Comparison of ENCODE assay signal across 34 cellular contexts in genomic region chr17:57269052-57269451, GRCh38.
"Had no signal": no experiment of that assay in that cellular context is flagged by ENCODE, and none has a peak within 500 bp of the region (broad histone marks: within the 10 kb centered on the region; RNA-seq: fewer than 3 reads in every experiment).

No MANE protein-coding gene starts in this region.

- H3K4me3 ChIP-seq: adrenal gland, body of pancreas, cardiac muscle cell, esophagus squamous epithelium, mucosa of descending colon, psoas muscle, right atrium auricular region, smooth muscle cell, upper lobe of left lung, vagina had no signal

- DNase-seq: activated CD4-positive, alpha-beta memory T cell treated with anti-CD3 and anti-CD28 coated beads, Interleukin-2, amount 10 ng/mL, durations not matched to agents 7 days and 5 days; activated CD4-positive, alpha-beta T cell treated with anti-CD3 and anti-CD28 coated beads, Interleukin-2, amount 10 ng/mL, durations not matched to agents 24 days and 14 days; activated CD4-positive, CD25-positive, alpha-beta regulatory T cell treated with anti-CD3 and anti-CD28 coated beads, Interleukin-2, amount 50 U/mL, for 72 hours; activated CD8-positive, alpha-beta memory T cell treated with anti-CD3 and anti-CD28 coated beads, Interleukin-2, amount 10 ng/mL, durations not matched to agents 7 days and 5 days; activated naive CD4-positive, alpha-beta T cell treated with anti-CD3 and anti-CD28 coated beads for 36 hours; activated naive CD8-positive, alpha-beta T cell treated with anti-CD3 and anti-CD28 coated beads for 36 hours; activated T-cell treated with anti-CD3 and anti-CD28 coated beads, Interleukin-2, amount 50 U/mL, for 72 hours; aorta; body of pancreas; cortex of kidney; esophagus squamous epithelium; left cardiac atrium; left ventricle myocardium superior; mucosa of descending colon; occipital lobe; psoas muscle; stimulated activated CD4-positive, alpha-beta T cell treated with anti-CD3 and anti-CD28 coated beads, Interleukin-1b, Interleukin-23, amount 100 ng/mL, for 48 hours; stimulated activated CD4-positive, alpha-beta T cell treated with anti-CD3 and anti-CD28 coated beads, Interleukin-4, amount 100 ng/mL, for 4 hours; stimulated activated CD8-positive, alpha-beta memory T cell treated with anti-CD3 and anti-CD28 coated beads, Interleukin-4, amount 100 ng/mL, for 48 hours; stimulated activated naive CD8-positive, alpha-beta T cell treated with anti-CD3 and anti-CD28 coated beads, Interleukin-15, amount 100 ng/mL, for 72 hours; substantia nigra; T1000; upper lobe of left lung; WERI-Rb-1 had no signal

- H3K9me3 Mint-ChIP-seq: activated CD4-positive, alpha-beta memory T cell treated with anti-CD3 and anti-CD28 coated beads, Interleukin-2, amount 10 ng/mL, durations not matched to agents 7 days and 5 days; activated CD4-positive, alpha-beta T cell treated with anti-CD3 and anti-CD28 coated beads, Interleukin-2, amount 10 ng/mL, durations not matched to agents 24 days and 14 days; activated naive CD4-positive, alpha-beta T cell treated with anti-CD3 and anti-CD28 coated beads for 36 hours; activated naive CD8-positive, alpha-beta T cell treated with anti-CD3 and anti-CD28 coated beads for 36 hours; activated T-cell treated with anti-CD3 and anti-CD28 coated beads, Interleukin-2, amount 50 U/mL, for 72 hours; nephron; stimulated activated memory B cell treated with anti-CD40 and anti-IgM and Interleukin-4, amounts not matched to agents 10 μg/mL and 1 μg/mL and 100 μg/mL, for 72 hours; stimulated activated naive CD8-positive, alpha-beta T cell treated with anti-CD3 and anti-CD28 coated beads, Interleukin-15, amount 100 ng/mL, for 72 hours; T-helper 1 cell treated with Interleukin-12 subunit alpha and Interleukin-12 subunit beta and Interleukin-4 antibody, amounts not matched to agents 30 μg/mL and 1 μg/mL, for 36 hours had no signal

- ATAC-seq: activated CD8-positive, alpha-beta memory T cell treated with anti-CD3 and anti-CD28 coated beads, Interleukin-2, amount 10 ng/mL, durations not matched to agents 7 days and 5 days; activated T-cell treated with anti-CD3 and anti-CD28 coated beads, Interleukin-2, amount 50 U/mL, for 72 hours; body of pancreas; left cardiac atrium; left ventricle myocardium superior; mucosa of descending colon; stimulated activated memory B cell treated with anti-CD40 and anti-IgM and Interleukin-4, amounts not matched to agents 10 μg/mL and 1 μg/mL and 100 μg/mL, for 72 hours; stimulated activated naive CD8-positive, alpha-beta T cell treated with anti-CD3 and anti-CD28 coated beads, Interleukin-15, amount 100 ng/mL, for 72 hours had no signal

- H3K4me3 Mint-ChIP-seq: activated CD4-positive, alpha-beta memory T cell treated with anti-CD3 and anti-CD28 coated beads, Interleukin-2, amount 10 ng/mL, durations not matched to agents 7 days and 5 days; activated CD4-positive, alpha-beta T cell treated with anti-CD3 and anti-CD28 coated beads, Interleukin-2, amount 10 ng/mL, durations not matched to agents 24 days and 14 days; activated CD8-positive, alpha-beta memory T cell treated with anti-CD3 and anti-CD28 coated beads, Interleukin-2, amount 10 ng/mL, durations not matched to agents 7 days and 5 days; activated naive CD4-positive, alpha-beta T cell treated with anti-CD3 and anti-CD28 coated beads for 36 hours; activated naive CD8-positive, alpha-beta T cell treated with anti-CD3 and anti-CD28 coated beads for 36 hours; activated T-cell treated with anti-CD3 and anti-CD28 coated beads, Interleukin-2, amount 50 U/mL, for 72 hours; nephron; stimulated activated memory B cell treated with anti-CD40 and anti-IgM and Interleukin-4, amounts not matched to agents 10 μg/mL and 1 μg/mL and 100 μg/mL, for 72 hours; stimulated activated naive CD8-positive, alpha-beta T cell treated with anti-CD3 and anti-CD28 coated beads, Interleukin-15, amount 100 ng/mL, for 72 hours; T-helper 1 cell treated with Interleukin-12 subunit alpha and Interleukin-12 subunit beta and Interleukin-4 antibody, amounts not matched to agents 30 μg/mL and 1 μg/mL, for 36 hours had no signal

- H3K27me3 Mint-ChIP-seq: activated CD4-positive, alpha-beta memory T cell treated with anti-CD3 and anti-CD28 coated beads, Interleukin-2, amount 10 ng/mL, durations not matched to agents 7 days and 5 days; activated CD4-positive, alpha-beta T cell treated with anti-CD3 and anti-CD28 coated beads, Interleukin-2, amount 10 ng/mL, durations not matched to agents 24 days and 14 days; activated CD8-positive, alpha-beta memory T cell treated with anti-CD3 and anti-CD28 coated beads, Interleukin-2, amount 10 ng/mL, durations not matched to agents 7 days and 5 days; activated naive CD8-positive, alpha-beta T cell treated with anti-CD3 and anti-CD28 coated beads for 36 hours; stimulated activated memory B cell treated with anti-CD40 and anti-IgM and Interleukin-4, amounts not matched to agents 10 μg/mL and 1 μg/mL and 100 μg/mL, for 72 hours; stimulated activated naive CD8-positive, alpha-beta T cell treated with anti-CD3 and anti-CD28 coated beads, Interleukin-15, amount 100 ng/mL, for 72 hours had no signal

- H3K4me2 ChIP-seq: smooth muscle cell had no signal

- H3K9ac ChIP-seq: parathyroid adenoma had no signal

- H3K9me3 ChIP-seq: adrenal gland, body of pancreas, esophagus squamous epithelium, mucosa of descending colon, psoas muscle, right atrium auricular region, upper lobe of left lung, vagina had no signal

- H3K4me1 ChIP-seq: body of pancreas, esophagus squamous epithelium, upper lobe of left lung had no signal

- H3K27me3 ChIP-seq: adrenal gland, body of pancreas, cardiac muscle cell, esophagus squamous epithelium, right atrium auricular region, upper lobe of left lung, vagina had no signal

- H2AFZ ChIP-seq: parathyroid adenoma had no signal

- H3K27ac Mint-ChIP-seq: activated CD4-positive, alpha-beta memory T cell treated with anti-CD3 and anti-CD28 coated beads, Interleukin-2, amount 10 ng/mL, durations not matched to agents 7 days and 5 days; activated CD4-positive, alpha-beta T cell treated with anti-CD3 and anti-CD28 coated beads, Interleukin-2, amount 10 ng/mL, durations not matched to agents 24 days and 14 days; activated CD8-positive, alpha-beta memory T cell treated with anti-CD3 and anti-CD28 coated beads, Interleukin-2, amount 10 ng/mL, durations not matched to agents 7 days and 5 days; activated naive CD4-positive, alpha-beta T cell treated with anti-CD3 and anti-CD28 coated beads for 36 hours; activated naive CD8-positive, alpha-beta T cell treated with anti-CD3 and anti-CD28 coated beads for 36 hours; activated T-cell treated with anti-CD3 and anti-CD28 coated beads, Interleukin-2, amount 50 U/mL, for 72 hours; nephron; stimulated activated memory B cell treated with anti-CD40 and anti-IgM and Interleukin-4, amounts not matched to agents 10 μg/mL and 1 μg/mL and 100 μg/mL, for 72 hours; stimulated activated naive CD8-positive, alpha-beta T cell treated with anti-CD3 and anti-CD28 coated beads, Interleukin-15, amount 100 ng/mL, for 72 hours; T-helper 1 cell treated with Interleukin-12 subunit alpha and Interleukin-12 subunit beta and Interleukin-4 antibody, amounts not matched to agents 30 μg/mL and 1 μg/mL, for 36 hours had no signal

- H3K27ac ChIP-seq: body of pancreas, cardiac muscle cell, epithelial cell of prostate, esophagus squamous epithelium, psoas muscle, right atrium auricular region, upper lobe of left lung, vagina, WERI-Rb-1 had no signal
